Comparison of ENCODE assay signal across 1 cellular context in genomic region chr1:185044387-185044786, GRCh38.
TF ChIP-seq lines count a peak whose summit lies in the region.

No MANE protein-coding gene starts in this region.

TF ChIP-seq in SK-N-SH, 30 proteins besides CTCF, POLR2A, EP300 and RAD21 (continued from another document):
- TF ChIP-seq FOXM1 (IDR thresholded peaks at IDR 0.05; ENCODE audit: low read depth) (no peak), USF1 (IDR thresholded peaks at IDR 0.05; ENCODE audit: borderline replicate concordance, low read depth) (no peak), TEAD4 (IDR thresholded peaks at IDR 0.05; ENCODE audit: borderline replicate concordance, insufficient read depth) (no peak), SIN3A (IDR thresholded peaks at IDR 0.05; ENCODE audit: borderline replicate concordance, low read depth, low read length) (no peak), MAX (IDR thresholded peaks at IDR 0.05; ENCODE audit: low read depth) (no peak)
